Comparison of ENCODE assay signal across 7 cellular contexts in genomic region chr18:2970762-2971659, GRCh38. TPM values are rescaled to one million over a fixed set of nuclear protein-coding genes. Genes with fewer than 3 reads are reported as not detected.
DNase-seq lines count a peak whose midpoint lies in the region; ATAC-seq and TF ChIP-seq lines count a peak whose summit lies in the region.

No MANE protein-coding gene starts in this region.

- DNase-seq in activated CD4-positive, alpha-beta T cell treated with anti-CD3 and anti-CD28 coated beads, Interleukin-2, amount 50 U/mL, for 4 hours, result peak; percentile 38 to 39
- DNase-seq in hepatocyte (ENCODE audit: low spot score) (no peak), thyroid gland (no peak), NCI-H187 treated with DMSO at 0.1 percent for 48 hours (lab: John Stamatoyannopoulos, UW) (no peak), ascending aorta (ENCODE audit: low spot score in 2 of 2) (no peak), left colon (no peak)

- no peak overlapping the region for H3K4me3 ChIP-seq in hepatocyte
- H3K4me3 ChIP-seq in thyroid gland (replicated peaks in 1 of 3), result no peak overlapping the region
- no peak overlapping the region for H3K4me3 ChIP-seq in ascending aorta

- no peak for TF ChIP-seq POLR2A in thyroid gland (IDR thresholded peaks at IDR 0.05)

- peaks cover 99% of the 10 kb centered on the region for H3K79me2 ChIP-seq in hepatocyte

- ATAC-seq in HG03354 (IDR thresholded peaks at IDR 0.05; ENCODE audit: poor library complexity, severe bottlenecking, unreplicated experiment), result peak; percentile 26
- ATAC-seq in left colon, result no peak

- intact Hi-C loops in thyroid gland (cut with DNase I) (no loop called here), ascending aorta (cut with DNase I) (no loop called here), left colon (cut with DNase I, micrococcal nuclease) (no loop called here)

- H3K9me3 ChIP-seq in hepatocyte (ENCODE audit: low read depth) (no peaks in the 10 kb centered on the region), thyroid gland (no peaks in the 10 kb centered on the region), ascending aorta (no peaks in the 10 kb centered on the region)

- peak overlapping the region; percentile 12 for H3K27ac ChIP-seq in hepatocyte
- H3K27ac ChIP-seq in thyroid gland, result peak overlapping the region in 2 of 3 donors; percentile 37 to 55
- H3K27ac ChIP-seq in ascending aorta, result peak overlapping the region in 1 of 2 donors; percentile 58

- peaks cover 12% of the 10 kb centered on the region for H4K20me1 ChIP-seq in hepatocyte (ENCODE audit: insufficient read depth, poor library complexity, severe bottlenecking)

- no peaks in the 10 kb centered on the region for H3K36me3 ChIP-seq in hepatocyte (replicated peaks; ENCODE audit: insufficient read depth, low read depth)
- no peaks in the 10 kb centered on the region for H3K36me3 ChIP-seq in thyroid gland
- H3K36me3 ChIP-seq in ascending aorta, result no peaks in the 10 kb centered on the region

- H2AFZ ChIP-seq in hepatocyte, result no peak overlapping the region

- no peaks in the 10 kb centered on the region for H3K27me3 ChIP-seq in hepatocyte
- no peaks in the 10 kb centered on the region for H3K27me3 ChIP-seq in thyroid gland
- H3K27me3 ChIP-seq in ascending aorta, result no peaks in the 10 kb centered on the region

- no peak overlapping the region for H3K4me2 ChIP-seq in hepatocyte

- H3K9me2 ChIP-seq in hepatocyte (replicated peaks; ENCODE audit: insufficient read depth), result no peaks in the 10 kb centered on the region

- H3K4me1 ChIP-seq in hepatocyte (ENCODE audit: insufficient read depth) (peaks cover 51% of the 10 kb centered on the region), thyroid gland (peaks cover 24 to 46% of the 10 kb centered on the region in 2 donors), ascending aorta (peaks cover 8 to 24% of the 10 kb centered on the region in 2 donors)

- TF ChIP-seq CTCF in hepatocyte (IDR thresholded peaks at IDR 0.05; ENCODE audit: poor library complexity) (no peak), thyroid gland (IDR thresholded peaks at IDR 0.05) (no peak), ascending aorta (IDR thresholded peaks at IDR 0.05) (no peak)

- WGBS in hepatocyte (ENCODE audit: low lambda C conversion rate, missing lambda C conversion rate), result 93% methylated on average over 11 of the region's 11 CpGs
- 69 to 71% methylated on average over 11 of the region's 11 CpGs for WGBS in thyroid gland, 2 donors

RNA-seq across cellular contexts. Expression of gene LPIN2, which starts 41.9 kb away (rescaled TPM):
- total RNA-seq in hepatocyte, result 62.1 and 71.2 TPM in 2 replicates
- polyA plus RNA-seq in hepatocyte, result 28.2 and 29.1 TPM in 2 replicates
- 10 to 100 TPM; 39.4 to 68.0 (median 47.4) TPM for total RNA-seq in thyroid gland
- 11.6 TPM for total RNA-seq in ascending aorta
- total RNA-seq in left colon, result 10 to 100 TPM; 40.5 to 58.5 TPM

Comparison
In these comparisons a context has a peak if more than half of its experiments do, and no peak if none do; other contexts are left out.
1. DNase-seq: peak in activated CD4-positive, alpha-beta T cell treated with anti-CD3 and anti-CD28 coated beads, Interleukin-2, amount 50 U/mL, for 4 hours (2 of 2); none in hepatocyte (single experiment), thyroid gland (0 of 2), NCI-H187 treated with DMSO at 0.1 percent for 48 hours (single experiment), ascending aorta (0 of 2) and left colon (0 of 2).